ENCODE assay signal across 34 cellular contexts in genomic region chrX:150310417-150310816, GRCh38.
"Had no signal": no experiment of that assay in that cellular context is flagged by ENCODE, and none has a peak within 500 bp of the region (broad histone marks: within the 10 kb centered on the region; RNA-seq: fewer than 3 reads in every experiment).

No MANE protein-coding gene starts in this region.

- H3K4me3 ChIP-seq: ascending aorta, body of pancreas, breast epithelium had no signal

- H3K4me3 Mint-ChIP-seq: activated B cell treated with CpG ODN at 0.5 μM for 24 hours; activated CD4-positive, alpha-beta memory T cell treated with anti-CD3 and anti-CD28 coated beads for 36 hours; activated CD4-positive, alpha-beta T cell treated with anti-CD3 and anti-CD28 coated beads, Interleukin-2, amount 10 ng/mL, durations not matched to agents 24 days and 14 days; activated CD8-positive, alpha-beta T cell treated with anti-CD3 and anti-CD28 coated beads for 36 hours; activated naive CD4-positive, alpha-beta T cell treated with anti-CD3 and anti-CD28 coated beads for 36 hours; activated naive CD4-positive, alpha-beta T cell treated with anti-CD3 and anti-CD28 coated beads, Interleukin-2, amount 50 U/mL, for 24 hours; activated naive CD8-positive, alpha-beta T cell; activated naive CD8-positive, alpha-beta T cell treated with anti-CD3 and anti-CD28 coated beads, Interleukin-2, amount 10 ng/mL, durations not matched to agents 7 days and 5 days; activated naive CD8-positive, alpha-beta T cell treated with anti-CD3 and anti-CD28 coated beads, Interleukin-2, amount 50 U/mL, for 24 hours; activated T-cell treated with anti-CD3 and anti-CD28 coated beads, Interleukin-2, amount 50 U/mL, for 4 hours; activated T-cell treated with anti-CD3 and anti-CD28 coated beads, Interleukin-2, amount 50 U/mL, for 72 hours; activated T-helper 1 cell treated with anti-CD3 and anti-CD28 coated beads, Interleukin-12 subunit alpha, Interleukin-12 subunit beta, Interleukin-2, Interleukin-4 antibody, amounts not matched to agents 30 ng/mL and 10 ng/mL and 1 ng/mL, durations not matched to agents 14 hours and 24 hours and 36 hours; activated T-helper 17 cell treated with anti-CD3 and anti-CD28 coated beads, Interleukin-2, amount 50 U/mL, for 72 hours; T-cell had no signal

- H3K27me3 Mint-ChIP-seq: activated CD4-positive, alpha-beta memory T cell treated with anti-CD3 and anti-CD28 coated beads for 36 hours; activated CD4-positive, alpha-beta T cell treated with anti-CD3 and anti-CD28 coated beads, Interleukin-2, amount 10 ng/mL, durations not matched to agents 24 days and 14 days; activated CD8-positive, alpha-beta T cell treated with anti-CD3 and anti-CD28 coated beads for 36 hours; activated naive CD4-positive, alpha-beta T cell treated with anti-CD3 and anti-CD28 coated beads, Interleukin-2, amount 50 U/mL, for 24 hours; activated naive CD8-positive, alpha-beta T cell; activated naive CD8-positive, alpha-beta T cell treated with anti-CD3 and anti-CD28 coated beads, Interleukin-2, amount 10 ng/mL, durations not matched to agents 7 days and 5 days; activated naive CD8-positive, alpha-beta T cell treated with anti-CD3 and anti-CD28 coated beads, Interleukin-2, amount 50 U/mL, for 24 hours; activated T-helper 17 cell treated with anti-CD3 and anti-CD28 coated beads, Interleukin-2, amount 50 U/mL, for 72 hours; T-helper 17 cell had no signal

- H3K4me1 Mint-ChIP-seq: activated B cell treated with CpG ODN at 0.5 μM for 24 hours; activated naive CD4-positive, alpha-beta T cell treated with anti-CD3 and anti-CD28 coated beads, Interleukin-2, amount 50 U/mL, for 24 hours; activated naive CD8-positive, alpha-beta T cell treated with anti-CD3 and anti-CD28 coated beads, Interleukin-2, amount 50 U/mL, for 24 hours; activated T-helper 17 cell treated with anti-CD3 and anti-CD28 coated beads, Interleukin-2, amount 50 U/mL, for 72 hours; T-cell; T-helper 17 cell had no signal

- DNase-seq: activated B cell treated with CpG ODN at 0.5 μM for 24 hours; activated CD4-positive, alpha-beta memory T cell treated with anti-CD3 and anti-CD28 coated beads for 36 hours; activated CD4-positive, alpha-beta T cell treated with anti-CD3 and anti-CD28 coated beads for 4 hours; activated CD4-positive, alpha-beta T cell treated with anti-CD3 and anti-CD28 coated beads, Interleukin-2, amount 10 ng/mL, durations not matched to agents 24 days and 14 days; activated CD4-positive, alpha-beta T cell treated with anti-CD3 and anti-CD28 coated beads, Interleukin-2, amount 50 U/mL, for 1 hour; activated CD4-positive, alpha-beta T cell treated with anti-CD3 and anti-CD28 coated beads, Interleukin-2, amount 50 U/mL, for 4 hours; activated CD4-positive, CD25-positive, alpha-beta regulatory T cell treated with anti-CD3 and anti-CD28 coated beads, Interleukin-2, amount 50 U/mL, for 72 hours; activated CD8-positive, alpha-beta memory T cell treated with anti-CD3 and anti-CD28 coated beads, Interleukin-2, amount 50 U/mL, for 4 hours; activated CD8-positive, alpha-beta T cell treated with anti-CD3 and anti-CD28 coated beads for 36 hours; activated effector memory CD4-positive, alpha-beta T cell treated with anti-CD3 and anti-CD28 coated beads, Interleukin-2, amount 50 U/mL, for 16 hours; activated gamma-delta T cell treated with Interleukin-2 at 50 U/mL for 16 hours; activated naive CD4-positive, alpha-beta T cell; activated naive CD4-positive, alpha-beta T cell treated with anti-CD3 and anti-CD28 coated beads for 36 hours; activated naive CD8-positive, alpha-beta T cell treated with anti-CD3 and anti-CD28 coated beads, Interleukin-2, amount 10 ng/mL, durations not matched to agents 7 days and 5 days; activated naive CD8-positive, alpha-beta T cell treated with anti-CD3 and anti-CD28 coated beads, Interleukin-2, amount 50 U/mL, for 24 hours; activated T-cell treated with anti-CD3 and anti-CD28 coated beads for 4 hours; activated T-cell treated with anti-CD3 and anti-CD28 coated beads, Interleukin-2, amount 50 U/mL, for 1 hour; activated T-cell treated with anti-CD3 and anti-CD28 coated beads, Interleukin-2, amount 50 U/mL, for 4 hours; activated T-cell treated with anti-CD3 and anti-CD28 coated beads, Interleukin-2, amount 50 U/mL, for 72 hours; amygdala; anterior cingulate cortex; body of pancreas; brain microvascular endothelial cell; central memory CD4-positive, alpha-beta T cell; T-cell; T-helper 17 cell had no signal

- H3K27ac ChIP-seq: ascending aorta, body of pancreas, brain microvascular endothelial cell, breast epithelium, VCaP had no signal

- H3K36me3 ChIP-seq: ascending aorta, brain microvascular endothelial cell, breast epithelium had no signal

- H3K4me1 ChIP-seq: ascending aorta, body of pancreas, breast epithelium had no signal

- H3K27me3 ChIP-seq: ascending aorta, body of pancreas, brain microvascular endothelial cell had no signal

- H3K9me3 Mint-ChIP-seq: activated B cell treated with CpG ODN at 0.5 μM for 24 hours; activated CD4-positive, alpha-beta memory T cell treated with anti-CD3 and anti-CD28 coated beads for 36 hours; activated CD4-positive, alpha-beta T cell treated with anti-CD3 and anti-CD28 coated beads, Interleukin-2, amount 10 ng/mL, durations not matched to agents 24 days and 14 days; activated CD8-positive, alpha-beta T cell treated with anti-CD3 and anti-CD28 coated beads for 36 hours; activated naive CD4-positive, alpha-beta T cell treated with anti-CD3 and anti-CD28 coated beads for 36 hours; activated naive CD4-positive, alpha-beta T cell treated with anti-CD3 and anti-CD28 coated beads, Interleukin-2, amount 50 U/mL, for 24 hours; activated naive CD8-positive, alpha-beta T cell treated with anti-CD3 and anti-CD28 coated beads, Interleukin-2, amount 10 ng/mL, durations not matched to agents 7 days and 5 days; activated naive CD8-positive, alpha-beta T cell treated with anti-CD3 and anti-CD28 coated beads, Interleukin-2, amount 50 U/mL, for 24 hours; activated T-cell treated with anti-CD3 and anti-CD28 coated beads, Interleukin-2, amount 50 U/mL, for 4 hours; activated T-cell treated with anti-CD3 and anti-CD28 coated beads, Interleukin-2, amount 50 U/mL, for 72 hours; activated T-helper 1 cell treated with anti-CD3 and anti-CD28 coated beads, Interleukin-12 subunit alpha, Interleukin-12 subunit beta, Interleukin-2, Interleukin-4 antibody, amounts not matched to agents 30 ng/mL and 10 ng/mL and 1 ng/mL, durations not matched to agents 14 hours and 24 hours and 36 hours; activated T-helper 17 cell treated with anti-CD3 and anti-CD28 coated beads, Interleukin-2, amount 50 U/mL, for 72 hours; T-cell had no signal

- FAIRE-seq: TTC549 had no signal

- H3K36me3 Mint-ChIP-seq: activated CD4-positive, alpha-beta memory T cell treated with anti-CD3 and anti-CD28 coated beads for 36 hours; activated naive CD4-positive, alpha-beta T cell treated with anti-CD3 and anti-CD28 coated beads, Interleukin-2, amount 50 U/mL, for 24 hours; activated naive CD8-positive, alpha-beta T cell; activated naive CD8-positive, alpha-beta T cell treated with anti-CD3 and anti-CD28 coated beads, Interleukin-2, amount 10 ng/mL, durations not matched to agents 7 days and 5 days; T-cell had no signal

- H3K9me3 ChIP-seq: ascending aorta, body of pancreas, breast epithelium had no signal

- H3K27ac Mint-ChIP-seq: activated B cell treated with CpG ODN at 0.5 μM for 24 hours; activated CD4-positive, alpha-beta memory T cell treated with anti-CD3 and anti-CD28 coated beads for 36 hours; activated CD4-positive, alpha-beta T cell treated with anti-CD3 and anti-CD28 coated beads, Interleukin-2, amount 10 ng/mL, durations not matched to agents 24 days and 14 days; activated CD8-positive, alpha-beta T cell treated with anti-CD3 and anti-CD28 coated beads for 36 hours; activated naive CD4-positive, alpha-beta T cell treated with anti-CD3 and anti-CD28 coated beads for 36 hours; activated naive CD4-positive, alpha-beta T cell treated with anti-CD3 and anti-CD28 coated beads, Interleukin-2, amount 50 U/mL, for 24 hours; activated naive CD8-positive, alpha-beta T cell; activated naive CD8-positive, alpha-beta T cell treated with anti-CD3 and anti-CD28 coated beads, Interleukin-2, amount 10 ng/mL, durations not matched to agents 7 days and 5 days; activated naive CD8-positive, alpha-beta T cell treated with anti-CD3 and anti-CD28 coated beads, Interleukin-2, amount 50 U/mL, for 24 hours; activated T-cell treated with anti-CD3 and anti-CD28 coated beads, Interleukin-2, amount 50 U/mL, for 72 hours; activated T-helper 1 cell treated with anti-CD3 and anti-CD28 coated beads, Interleukin-12 subunit alpha, Interleukin-12 subunit beta, Interleukin-2, Interleukin-4 antibody, amounts not matched to agents 30 ng/mL and 10 ng/mL and 1 ng/mL, durations not matched to agents 14 hours and 24 hours and 36 hours; activated T-helper 17 cell treated with anti-CD3 and anti-CD28 coated beads, Interleukin-2, amount 50 U/mL, for 72 hours; T-cell; T-helper 17 cell had no signal
